Comparison of ENCODE assay signal across 21 cellular contexts in genomic region chr7:155534691-155535090, GRCh38. TPM values are rescaled to one million over a fixed set of nuclear protein-coding genes. Genes with fewer than 3 reads are reported as not detected.
DNase-seq lines count a peak whose midpoint lies in the region; ATAC-seq, FAIRE-seq and TF ChIP-seq lines count a peak whose summit lies in the region.
"Had no signal": no experiment of that assay in that cellular context is flagged by ENCODE, and none has a peak within 500 bp of the region (broad histone marks: within the 10 kb centered on the region; RNA-seq: fewer than 3 reads in every experiment).

No MANE protein-coding gene starts in this region.

- ATAC-seq in Panc1, result 0 out of 2 replicates have a peak, but pooled peaks have one; percentile 9
- ATAC-seq in GM19452 (IDR thresholded peaks at IDR 0.05; ENCODE audit: unreplicated experiment), result no peak
- ATAC-seq: CD8-positive, alpha-beta T cell had no signal

- intact Hi-C loops in Panc1 (cut with micrococcal nuclease; ENCODE audit: unreplicated experiment) (no loop called here), kidney (cut with DNase I) (no loop called here)

- H3K4me3 ChIP-seq in Panc1 (ENCODE audit: low read depth in 2 of 2, low read length in 2 of 2), result no peak overlapping the region
- H3K4me3 ChIP-seq in kidney (ENCODE audit: low read length in 2 of 2), result no peak overlapping the region
- no peak overlapping the region for H3K4me3 ChIP-seq in osteoblast (ENCODE audit: insufficient read depth, low read length)
- H3K4me3 ChIP-seq in effector memory CD4-positive, alpha-beta T cell (ENCODE audit: insufficient read depth, low read depth, low read length, poor library complexity, severe bottlenecking), result no peak overlapping the region
- H3K4me3 ChIP-seq: A549, GM23248 had no signal

- FAIRE-seq in kidney (lab: Jason Lieb, UNC), result no peak
- FAIRE-seq: A549, D721Med had no signal

- no peak for DNase-seq in Panc1 (ENCODE audit: low read depth, low spot score)
- DNase-seq in kidney, result peak; percentile 49
- peak; percentile 34 for DNase-seq in osteoblast (ENCODE audit: insufficient read length, low spot score, missing footprints)
- DNase-seq in DMS79 (lab: John Stamatoyannopoulos, UW), result no peak
- no peak for DNase-seq in stimulated activated CD4-positive, alpha-beta T cell treated with anti-CD3 and anti-CD28 coated beads, Interleukin-4, amount 100 ng/mL, for 24 hours
- DNase-seq in effector memory CD4-positive, alpha-beta T cell, result no peak
- DNase-seq: CD8-positive, alpha-beta T cell; COR-L47; DMS153; DND-41; GF-D8; GM23248; H9; IMR-90 had no signal

- in situ Hi-C loops in Panc1 (cut with HindIII; ENCODE audit: low pct_unique_long_range_greater_than_20kb, low sequenced_read_pairs), result no loop called here

- no peaks in the 10 kb centered on the region for H4K20me1 ChIP-seq in osteoblast (ENCODE audit: insufficient read depth, low read length)

- H3K79me2 ChIP-seq in osteoblast (ENCODE audit: insufficient read depth, low read length), result no peaks in the 10 kb centered on the region

- TF ChIP-seq CTCF in Panc1 (IDR thresholded peaks at IDR 0.05) (no peak), kidney (IDR thresholded peaks at IDR 0.05; ENCODE audit: borderline replicate concordance, extremely low read depth, insufficient read depth) (no peak), osteoblast (IDR thresholded peaks at IDR 0.05; ENCODE audit: extremely low read depth, low read depth, low read length) (no peak)

- POLR2A ChIA-PET in Panc1 (lab: Charles Lee), result interaction anchor here (0.6 kb wide), 1 partner anchor 46 kb away, joined by 3 read pairs; no protein-coding TSS in a partner anchor

- no peaks in the 10 kb centered on the region for H3K4me1 ChIP-seq in Panc1 (ENCODE audit: control insufficient read depth, insufficient read depth, low read length)
- H3K4me1 ChIP-seq in kidney (ENCODE audit: control insufficient read depth in 1 of 2, insufficient read depth in 1 of 2, low read depth in 1 of 2, low read length in 2 of 2), result peaks cover 0 to 5% of the 10 kb centered on the region in 2 donors
- H3K4me1 ChIP-seq in osteoblast (ENCODE audit: insufficient read depth, low read length), result peaks cover 4% of the 10 kb centered on the region
- H3K4me1 ChIP-seq in effector memory CD4-positive, alpha-beta T cell (ENCODE audit: control insufficient read depth, insufficient read depth, low read length, poor library complexity, severe bottlenecking), result peaks cover 13% of the 10 kb centered on the region
- H3K4me1 ChIP-seq: A549 had no signal

- H3K4me2 ChIP-seq in osteoblast (ENCODE audit: insufficient read depth, low read length), result no peak overlapping the region

- H3K9me3 ChIP-seq in Panc1 (ENCODE audit: control insufficient read depth, insufficient read depth, low read depth, low read length), result no peaks in the 10 kb centered on the region
- H3K9me3 ChIP-seq in kidney (ENCODE audit: control insufficient read depth in 1 of 2, low read length in 2 of 2), result no peaks in the 10 kb centered on the region
- no peaks in the 10 kb centered on the region for H3K9me3 ChIP-seq in osteoblast (ENCODE audit: low read depth, low read length)
- H3K9me3 ChIP-seq in effector memory CD4-positive, alpha-beta T cell (ENCODE audit: control insufficient read depth, low read length), result no peaks in the 10 kb centered on the region
- H3K9me3 ChIP-seq: A549 had no signal

- CTCF ChIA-PET in Panc1 (lab: Charles Lee), result interaction anchor here (0.5 to 0.6 kb wide), 2 partner anchors 15 to 154 kb away, joined by 4 to 9 read pairs; no protein-coding TSS in a partner anchor

- H3K27me3 ChIP-seq in Panc1 (ENCODE audit: control insufficient read depth, insufficient read depth, low read length) (peaks cover 16% of the 10 kb centered on the region), osteoblast (ENCODE audit: insufficient read depth, low read length) (peaks cover 51% of the 10 kb centered on the region)
- peaks cover 30% of the 10 kb centered on the region for H3K27me3 ChIP-seq in effector memory CD4-positive, alpha-beta T cell (replicated peaks; ENCODE audit: control insufficient read depth, insufficient read depth, low read length, poor library complexity, severe bottlenecking)

- H3K36me3 ChIP-seq in Panc1 (ENCODE audit: control insufficient read depth, insufficient read depth, low read length) (no peaks in the 10 kb centered on the region), kidney (ENCODE audit: control insufficient read depth in 1 of 2, insufficient read depth in 2 of 2, low read length in 2 of 2) (no peaks in the 10 kb centered on the region), osteoblast (ENCODE audit: insufficient read depth, low read length) (no peaks in the 10 kb centered on the region)
- H3K36me3 ChIP-seq in effector memory CD4-positive, alpha-beta T cell (ENCODE audit: control insufficient read depth, insufficient read depth, low read length), result no peaks in the 10 kb centered on the region

- H3K9ac ChIP-seq in kidney (ENCODE audit: low read length in 2 of 2), result no peak overlapping the region
- H3K9ac ChIP-seq: GM23248 had no signal

- H3K27ac ChIP-seq in Panc1 (ENCODE audit: low read length), result no peak overlapping the region
- no peak overlapping the region for H3K27ac ChIP-seq in kidney (ENCODE audit: low read depth in 2 of 2, low read length in 2 of 2)
- no peak overlapping the region for H3K27ac ChIP-seq in osteoblast (ENCODE audit: low read depth, low read length)
- no peak overlapping the region for H3K27ac ChIP-seq in effector memory CD4-positive, alpha-beta T cell (ENCODE audit: insufficient read depth, low read length, poor library complexity, severe bottlenecking)
- H3K27ac ChIP-seq: A549, GM23248 had no signal

- BruUV-seq in Panc1 (replicated peaks; lab: Mats Ljungman, UMichigan), result no TSS peak

- no peak overlapping the region for H2AFZ ChIP-seq in osteoblast (ENCODE audit: low read length)
- H2AFZ ChIP-seq: GM23248 had no signal

RNA-seq across cellular contexts. Expression of gene CNPY1, which starts 11.7 kb away (rescaled TPM):
- total RNA-seq in Panc1 (2021; ENCODE audit: unreplicated experiment) (not detected), kidney (not detected), osteoblast (not detected in 2 replicates)
- not detected for polyA plus RNA-seq in Panc1 (2012; ENCODE audit: insufficient read length)
- polyA plus RNA-seq in kidney (ENCODE audit: insufficient read depth, low read depth, low replicate concordance), result not detected
- total RNA-seq: CD8-positive, alpha-beta T cell; GM23248; H9; HT-29; IMR-90 had no signal
- polyA plus RNA-seq: A549, AG04450, BJ, CD14-positive monocyte, GM23248, IMR-90 had no signal

Comparison
In these comparisons a context has a peak if more than half of its experiments do, and no peak if none do; other contexts are left out.
1. DNase-seq: peak in kidney (single experiment) and osteoblast (single experiment); none in Panc1 (single experiment), DMS79 (single experiment), stimulated activated CD4-positive, alpha-beta T cell treated with anti-CD3 and anti-CD28 coated beads, Interleukin-4, amount 100 ng/mL, for 24 hours (single experiment) and effector memory CD4-positive, alpha-beta T cell (0 of 3).